Comparison of ENCODE assay signal across 8 cellular contexts in genomic region chr11:113553235-113553634, GRCh38.
DNase-seq lines count a peak whose midpoint lies in the region; ATAC-seq and TF ChIP-seq lines count a peak whose summit lies in the region.

No MANE protein-coding gene starts in this region.

- H3K9me3 Mint-ChIP-seq in activated CD4-positive, alpha-beta memory T cell treated with anti-CD3 and anti-CD28 coated beads for 36 hours, result no peaks in the 10 kb centered on the region

- RAD21 ChIA-PET in HCT116 (lab: Charles Lee; ENCODE audit: low non-redundant PET in 1 of 2, low total read pairs in 2 of 2, uncharacterized antibody in 2 of 2, unreplicated experiment in 2 of 2), result no interaction called here

- no peak overlapping the region for H3K27ac ChIP-seq in HCT116 (ENCODE audit: low read depth, low read length)
- H3K27ac ChIP-seq in stomach smooth muscle (ENCODE audit: low read length), result no peak overlapping the region
- H3K27ac ChIP-seq in prostate gland, result no peak overlapping the region

- no peaks in the 10 kb centered on the region for H3K9me3 ChIP-seq in HCT116 (ENCODE audit: control insufficient read depth in 1 of 2, insufficient read depth in 1 of 2, low read depth in 1 of 2, low read length in 2 of 2)
- no peaks in the 10 kb centered on the region for H3K9me3 ChIP-seq in stomach smooth muscle (ENCODE audit: control insufficient read depth in 2 of 2, low read length in 2 of 2)
- H3K9me3 ChIP-seq in prostate gland, result no peaks in the 10 kb centered on the region

- no peak overlapping the region for H2AFZ ChIP-seq in HCT116 (ENCODE audit: low read depth, low read length, poor library complexity, severe bottlenecking)

- CTCF ChIA-PET in HCT116 (lab: Charles Lee), result interaction anchor here (2.8 kb wide), 1 partner anchor 176 kb away, joined by 9 read pairs; no protein-coding TSS in a partner anchor
- CTCF ChIA-PET in activated CD4-positive, alpha-beta memory T cell treated with anti-CD3 and anti-CD28 coated beads for 36 hours (lab: Charles Lee), result interaction anchor here (1.0 to 1.4 kb wide), 2 partner anchors 20 to 1273 kb away, joined by 3 read pairs; no protein-coding TSS in a partner anchor

- no peak overlapping the region for H3K4me3 Mint-ChIP-seq in activated CD4-positive, alpha-beta memory T cell treated with anti-CD3 and anti-CD28 coated beads for 36 hours

- H3K9ac ChIP-seq in HCT116 (ENCODE audit: low read length) (no peak overlapping the region), stomach smooth muscle (ENCODE audit: low read length in 2 of 2) (no peak overlapping the region)

- H3K4me1 Mint-ChIP-seq in activated CD4-positive, alpha-beta memory T cell treated with anti-CD3 and anti-CD28 coated beads for 36 hours (ENCODE audit: low read depth), result no peaks in the 10 kb centered on the region

- 37% methylated on average over 8 of the region's 8 CpGs for WGBS in prostate gland

- H3K4me1 ChIP-seq in HCT116 (ENCODE audit: control insufficient read depth in 1 of 2, insufficient read depth in 2 of 2, low read length in 2 of 2) (peaks cover 11 to 16% of the 10 kb centered on the region in 2 experiments), stomach smooth muscle (ENCODE audit: control insufficient read depth, insufficient read depth, low read length) (no peaks in the 10 kb centered on the region), prostate gland (replicated peaks) (no peaks in the 10 kb centered on the region)

- TF ChIP-seq CTCF in HCT116 (IDR thresholded peaks at IDR 0.05 in 2 of 3, conservative IDR thresholded peaks at IDR 0.05 in 1 of 3; ENCODE audit: borderline replicate concordance in 1 of 3, insufficient read depth in 1 of 3, low read depth in 2 of 3, low read length in 2 of 3), result no peak
- TF ChIP-seq CTCF in prostate gland (IDR thresholded peaks at IDR 0.05), result no peak

- ATAC-seq in HCT116 (peak; percentile 88), HG02588 (IDR thresholded peaks at IDR 0.05; ENCODE audit: unreplicated experiment) (no peak)

- no peaks in the 10 kb centered on the region for H3K27me3 ChIP-seq in HCT116 (ENCODE audit: insufficient read depth, low read length)
- peaks cover 0 to 3% of the 10 kb centered on the region in 2 donors for H3K27me3 ChIP-seq in stomach smooth muscle (ENCODE audit: control insufficient read depth in 1 of 2, insufficient read depth in 2 of 2, low read length in 2 of 2)
- H3K27me3 ChIP-seq in prostate gland (replicated peaks; ENCODE audit: insufficient read depth), result no peaks in the 10 kb centered on the region

- H3K4me2 ChIP-seq in HCT116 (ENCODE audit: low read length), result peak overlapping the region; percentile 46

- H3K27me3 Mint-ChIP-seq in activated CD4-positive, alpha-beta memory T cell treated with anti-CD3 and anti-CD28 coated beads for 36 hours, result peaks cover 7% of the 10 kb centered on the region

- no peak for TF ChIP-seq POLR2A in HCT116 (IDR thresholded peaks at IDR 0.05; ENCODE audit: borderline replicate concordance, extremely low read depth, insufficient read depth, insufficient read length)
- TF ChIP-seq POLR2A in prostate gland (IDR thresholded peaks at IDR 0.05), result no peak

- no peak for TF ChIP-seq RAD21 in HCT116 (IDR thresholded peaks at IDR 0.05; ENCODE audit: low read depth)

- DNase-seq in HCT116 (ENCODE audit: low read depth, low spot score) (peak; percentile 41), amniotic epithelial cell (ENCODE audit: low read depth) (peak; percentile 99), iPS DF 4.7 (ENCODE audit: extremely low read depth, low spot score) (peak; percentile 64), prostate gland (ENCODE audit: low spot score) (no peak)
- no peak for DNase-seq in activated CD4-positive, alpha-beta T cell treated with anti-CD3 and anti-CD28 coated beads, Interleukin-2, amount 50 U/mL, for 1 hour
- no peak for DNase-seq in activated CD4-positive, alpha-beta memory T cell treated with anti-CD3 and anti-CD28 coated beads for 36 hours

- H3K9me2 ChIP-seq in HCT116 (ENCODE audit: insufficient read depth), result no peaks in the 10 kb centered on the region

- POLR2A ChIA-PET in HCT116 (lab: Charles Lee), result no interaction called here
- POLR2A ChIA-PET in activated CD4-positive, alpha-beta memory T cell treated with anti-CD3 and anti-CD28 coated beads for 36 hours (lab: Charles Lee), result no interaction called here

- no TSS peak for BruUV-seq in HCT116 (replicated peaks; lab: Mats Ljungman, UMichigan)

- H3K36me3 ChIP-seq in HCT116 (ENCODE audit: control insufficient read depth in 1 of 2, insufficient read depth in 2 of 2, low read length in 2 of 2) (no peaks in the 10 kb centered on the region), stomach smooth muscle (ENCODE audit: control insufficient read depth in 2 of 2, insufficient read depth in 2 of 2, low read length in 2 of 2) (no peaks in the 10 kb centered on the region), prostate gland (no peaks in the 10 kb centered on the region)

- no peaks in the 10 kb centered on the region for H4K20me1 ChIP-seq in HCT116 (ENCODE audit: insufficient read depth)

- H3K79me2 ChIP-seq in HCT116 (ENCODE audit: insufficient read depth, low read length), result no peaks in the 10 kb centered on the region

- H3K36me3 Mint-ChIP-seq in activated CD4-positive, alpha-beta memory T cell treated with anti-CD3 and anti-CD28 coated beads for 36 hours, result no peaks in the 10 kb centered on the region

- H3K4me3 ChIP-seq in HCT116 (replicated peaks in 1 of 2; ENCODE audit: low read depth in 1 of 2, low read length in 2 of 2) (no peak overlapping the region), stomach smooth muscle (ENCODE audit: low read length in 2 of 2) (peak overlapping the region; percentile 29 to 34), prostate gland (no peak overlapping the region)

- H3K27ac Mint-ChIP-seq in activated CD4-positive, alpha-beta memory T cell treated with anti-CD3 and anti-CD28 coated beads for 36 hours, result no peak overlapping the region

- intact Hi-C loops in HCT116 (cut with micrococcal nuclease) (no loop called here), prostate gland (cut with DNase I) (no loop called here)
- intact Hi-C loops in activated CD4-positive, alpha-beta memory T cell treated with anti-CD3 and anti-CD28 coated beads for 36 hours (cut with micrococcal nuclease), result no loop called here

TF ChIP-seq in HCT116, 20 proteins besides CTCF, POLR2A, EP300 and RAD21:
- TF ChIP-seq POLR2AphosphoS5 (IDR thresholded peaks at IDR 0.05; ENCODE audit: low read depth, low read length) (no peak), MAX (IDR thresholded peaks at IDR 0.05) (0 out of 2 replicates have a peak, but pooled peaks have one; percentile 15), SP1 (IDR thresholded peaks at IDR 0.05; ENCODE audit: low read depth) (no peak), FOSL1 (IDR thresholded peaks at IDR 0.05; ENCODE audit: low read depth) (peak; percentile 53; the same call in 1 of the 2 replicates)

Comparison
In these comparisons a context has a peak if more than half of its experiments do, and no peak if none do; other contexts are left out.
1. DNase-seq: peak in HCT116 (single experiment), amniotic epithelial cell (single experiment) and iPS DF 4.7 (single experiment); none in activated CD4-positive, alpha-beta T cell treated with anti-CD3 and anti-CD28 coated beads, Interleukin-2, amount 50 U/mL, for 1 hour (single experiment), prostate gland (single experiment) and activated CD4-positive, alpha-beta memory T cell treated with anti-CD3 and anti-CD28 coated beads for 36 hours (single experiment).
2. H3K4me3 ChIP-seq: peak in stomach smooth muscle (2 of 2); none in HCT116 (0 of 2) and prostate gland (0 of 2).